26 cellular contexts compared by ENCODE assay signal in the genomic region with DNA sequence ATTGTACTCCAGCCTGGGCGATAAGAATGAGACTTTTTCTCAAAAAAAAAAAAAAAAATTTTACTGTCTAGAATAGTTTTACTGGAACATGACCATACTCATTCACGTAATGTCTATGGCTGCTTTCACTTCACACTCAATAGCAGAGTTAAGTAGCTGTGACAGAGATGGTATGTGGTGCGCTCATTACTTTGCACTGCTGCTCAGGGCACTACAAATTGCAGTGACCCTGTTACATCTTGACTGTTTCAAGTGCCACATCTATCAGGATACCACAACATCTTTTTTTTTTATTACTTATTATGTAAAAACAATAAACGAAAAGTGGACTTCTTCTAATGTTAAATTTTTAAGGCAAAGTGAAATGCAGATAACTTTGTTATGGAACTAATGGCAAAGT.
"Had no signal": no experiment of that assay in that cellular context is flagged by ENCODE, and none has a peak within 500 bp of the region (broad histone marks: within the 10 kb centered on the region; RNA-seq: fewer than 3 reads in every experiment).

No MANE protein-coding gene starts in this region.

- H3K9me3 Mint-ChIP-seq: effector memory CD8-positive, alpha-beta T cell; mesothelial cell of epicardium had no signal

- ATAC-seq: effector memory CD8-positive, alpha-beta T cell; esophagus mucosa; gastrocnemius medialis; heart right ventricle; left cardiac atrium; left lung; left ventricle myocardium superior; lower lobe of right lung; mucosa of descending colon; naive thymus-derived CD8-positive, alpha-beta T cell had no signal

- H3K9me3 ChIP-seq: colonic mucosa, esophagus squamous epithelium, gastrocnemius medialis, heart right ventricle, lower lobe of right lung, mucosa of descending colon had no signal

- H3K36me3 Mint-ChIP-seq: naive thymus-derived CD8-positive, alpha-beta T cell had no signal

- H3K4me3 Mint-ChIP-seq: dendritic cell treated with granulocyte-macrophage colony-stimulating factor and Interleukin-4, amounts not matched to agents 40 ng/mL and 50 ng/mL, for 4 days; effector memory CD8-positive, alpha-beta T cell; endodermal cell; mesothelial cell of epicardium; naive B cell; naive thymus-derived CD8-positive, alpha-beta T cell had no signal

- H3K36me3 ChIP-seq: colonic mucosa, gastrocnemius medialis, left lung had no signal

- H3K27me3 ChIP-seq: colonic mucosa, esophagus squamous epithelium, gastrocnemius medialis, heart right ventricle, left lung had no signal

- H3K27ac Mint-ChIP-seq: dendritic cell treated with granulocyte-macrophage colony-stimulating factor and Interleukin-4, amounts not matched to agents 40 ng/mL and 50 ng/mL, for 4 days; effector memory CD8-positive, alpha-beta T cell; endodermal cell; mesothelial cell of epicardium; naive B cell; naive thymus-derived CD8-positive, alpha-beta T cell had no signal

- DNase-seq: colonic mucosa; cortex of kidney; effector CD8-positive, alpha-beta T cell; effector memory CD8-positive, alpha-beta T cell; endodermal cell; erythroblast; esophagus squamous epithelium; foreskin fibroblast; foreskin melanocyte; gastrocnemius medialis; glutamatergic neuron; head of caudate nucleus; heart right ventricle; hippocampal formation; left cardiac atrium; left lung; left ventricle myocardium superior; lower lobe of right lung; mesenchymal stem cell; mucosa of descending colon; naive B cell; naive thymus-derived CD8-positive, alpha-beta T cell had no signal

- H3K27ac ChIP-seq: colonic mucosa, epithelial cell of prostate, esophagus squamous epithelium, gastrocnemius medialis, heart right ventricle, left lung, lower lobe of right lung had no signal

- H3K4me3 ChIP-seq: colonic mucosa, esophagus squamous epithelium, gastrocnemius medialis, heart right ventricle, left lung, lower lobe of right lung, mucosa of descending colon had no signal

- H3K4me1 Mint-ChIP-seq: endodermal cell; naive B cell; naive thymus-derived CD8-positive, alpha-beta T cell had no signal

- H3K4me1 ChIP-seq: colonic mucosa, esophagus squamous epithelium, gastrocnemius medialis, heart right ventricle, left lung, lower lobe of right lung had no signal
